22 cellular contexts compared by ENCODE assay signal in the genomic region with DNA sequence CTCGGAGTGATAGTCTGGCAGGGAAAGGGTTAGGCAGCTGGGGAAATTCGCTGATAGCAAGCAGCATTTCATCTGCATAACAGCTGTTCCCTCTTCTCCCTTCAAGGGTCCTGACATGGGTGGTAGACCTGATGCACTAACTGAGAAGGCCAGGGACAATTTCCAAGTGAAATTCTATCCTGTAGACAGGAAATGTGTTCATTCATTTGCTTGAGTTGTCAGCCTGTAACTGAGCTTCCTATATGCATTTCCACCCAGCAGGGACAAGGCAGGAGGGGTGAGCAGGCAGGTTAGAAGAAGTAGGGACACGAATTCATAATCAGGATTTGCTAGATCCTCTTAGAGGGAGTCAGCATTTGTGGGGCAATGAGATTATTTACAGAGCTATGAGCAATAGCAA.
DNase-seq lines count a peak whose midpoint lies in the region; ATAC-seq, FAIRE-seq and TF ChIP-seq lines count a peak whose summit lies in the region.
"Had no signal": no experiment of that assay in that cellular context is flagged by ENCODE, and none has a peak within 500 bp of the region (broad histone marks: within the 10 kb centered on the region; RNA-seq: fewer than 3 reads in every experiment).

No MANE protein-coding gene starts in this region.

- DNase-seq in D341Med (ENCODE audit: low spot score) (peak; percentile 65), NCI-H1092 (lab: John Stamatoyannopoulos, UW) (peak; percentile 58), NCI-H510A (lab: John Stamatoyannopoulos, UW) (peak; percentile 46), H1 (ENCODE audit: low read depth in 1 of 2, low spot score in 2 of 2) (no peak), erythroblast (lab: John Stamatoyannopoulos, UW) (no peak), heart left ventricle (no peak), left lobe of liver (ENCODE audit: low spot score) (no peak)
- DNase-seq in activated naive CD8-positive, alpha-beta T cell treated with anti-CD3 and anti-CD28 coated beads, Interleukin-2, amount 50 U/mL, for 24 hours, result no peak
- DNase-seq: activated CD4-positive, alpha-beta T cell treated with anti-CD3 and anti-CD28 coated beads, Interleukin-2, amount 50 U/mL, for 4 hours; activated naive CD4-positive, alpha-beta T cell treated with anti-CD3 and anti-CD28 coated beads for 36 hours; CD8-positive, alpha-beta T cell; heart right ventricle; naive thymus-derived CD4-positive, alpha-beta T cell; NCI-H1105; RPMI8226; stimulated activated CD4-positive, alpha-beta T cell treated with anti-CD3 and anti-CD28 coated beads, Interleukin-2, amount 100 ng/mL, for 48 hours; uterus had no signal

- H3K79me2 ChIP-seq in H1 (ENCODE audit: control insufficient read depth in 1 of 2, insufficient read depth in 2 of 2, low read length in 2 of 2), result no peaks in the 10 kb centered on the region

- no peaks in the 10 kb centered on the region for H3K9me3 Mint-ChIP-seq in activated naive CD8-positive, alpha-beta T cell treated with anti-CD3 and anti-CD28 coated beads, Interleukin-2, amount 50 U/mL, for 24 hours
- H3K9me3 Mint-ChIP-seq: activated naive CD4-positive, alpha-beta T cell treated with anti-CD3 and anti-CD28 coated beads for 36 hours; CD8-positive, alpha-beta T cell had no signal

- TF ChIP-seq POLR2A in H1 (IDR thresholded peaks at IDR 0.05; ENCODE audit: control extremely low read depth in 1 of 2, low read depth in 2 of 2, low read length in 2 of 2) (no peak), erythroblast (IDR thresholded peaks at IDR 0.05; ENCODE audit: low read length) (no peak), heart left ventricle (IDR thresholded peaks at IDR 0.05) (no peak)

- WGBS in H1 (ENCODE audit: extremely low coverage in 1 of 2, insufficient coverage in 1 of 2, insufficient read length in 1 of 2, insufficient replicate concordance in 2 of 2, low coverage in 1 of 2, low lambda C conversion rate in 2 of 2, missing lambda C conversion rate in 1 of 2), 2 experiments, result 40% methylated on average over 3 of the region's 3 CpGs; no CpG with 5 or more reads in 1 of the 2 experiments
- WGBS in heart left ventricle, 4 donors, result 35 to 42% (median 36%) methylated on average over 3 of the region's 3 CpGs

- H3K4me1 ChIP-seq in H1 (replicated peaks in 1 of 4; ENCODE audit: control insufficient read depth in 3 of 4, insufficient read depth in 4 of 4, low read length in 3 of 4) (peaks cover 0 to 8% (median 8%) of the 10 kb centered on the region in 4 experiments; a peak in 5 of 7 replicates), heart left ventricle (peaks cover 0 to 15% (median 0%) of the 10 kb centered on the region in 12 donors)
- H3K4me1 ChIP-seq: uterus had no signal

- no peak overlapping the region for H3K4me3 Mint-ChIP-seq in activated naive CD8-positive, alpha-beta T cell treated with anti-CD3 and anti-CD28 coated beads, Interleukin-2, amount 50 U/mL, for 24 hours
- H3K4me3 Mint-ChIP-seq: activated naive CD4-positive, alpha-beta T cell treated with anti-CD3 and anti-CD28 coated beads for 36 hours; CD8-positive, alpha-beta T cell; naive thymus-derived CD4-positive, alpha-beta T cell had no signal

- POLR2A ChIA-PET in H1 (lab: Charles Lee; ENCODE audit: partially characterized antibody), result no interaction called here

- intact Hi-C loops in heart left ventricle (cut with DNase I), result loop anchor here in 1 of 10 donors (10.0 kb wide), 1 partner anchor 202 kb away; no protein-coding TSS in a partner anchor

- H3K4me3 ChIP-seq in H1 (ENCODE audit: extremely low read depth in 1 of 4, insufficient read depth in 2 of 4, low read depth in 3 of 4, low read length in 4 of 4), result no peak overlapping the region
- no peak overlapping the region for H3K4me3 ChIP-seq in heart left ventricle
- H3K4me3 ChIP-seq: GM12878, heart right ventricle, lung, skin epidermis, uterus had no signal

- H4K8ac ChIP-seq in H1 (ENCODE audit: extremely low read depth, insufficient read depth, low read length), result no peak overlapping the region

- no peak for TF ChIP-seq EP300 in H1 (IDR thresholded peaks at IDR 0.05; ENCODE audit: borderline replicate concordance in 1 of 2, low read depth in 2 of 2, low read length in 2 of 2)

- no peaks in the 10 kb centered on the region for H3K23me2 ChIP-seq in H1 (ENCODE audit: low read depth, low read length)

- H3K27me3 ChIP-seq in H1 (replicated peaks in 1 of 4; ENCODE audit: control insufficient read depth in 3 of 4, extremely low read depth in 1 of 4, insufficient read depth in 3 of 4, low read length in 3 of 4) (no peaks in the 10 kb centered on the region; a peak in 1 of 7 replicates), heart left ventricle (no peaks in the 10 kb centered on the region)
- H3K27me3 ChIP-seq: heart right ventricle, uterus had no signal

- no peak overlapping the region for H3K14ac ChIP-seq in H1 (ENCODE audit: insufficient read length)

- H4K20me1 ChIP-seq in H1 (replicated peaks in 1 of 2; ENCODE audit: control insufficient read depth in 1 of 2, insufficient read depth in 2 of 2, low read length in 2 of 2), result no peaks in the 10 kb centered on the region

- H3K18ac ChIP-seq in H1 (ENCODE audit: extremely low read depth, low read length), result peak overlapping the region; percentile 5; the same call in 1 of the 2 replicates

- H3K9me3 ChIP-seq in H1 (ENCODE audit: insufficient read depth in 2 of 2, low read depth in 1 of 2, low read length in 1 of 2), result no peaks in the 10 kb centered on the region
- peaks cover 0 to 5% (median 0%) of the 10 kb centered on the region in 12 donors for H3K9me3 ChIP-seq in heart left ventricle
- H3K9me3 ChIP-seq: uterus had no signal

- ATAC-seq in activated naive CD8-positive, alpha-beta T cell treated with anti-CD3 and anti-CD28 coated beads, Interleukin-2, amount 50 U/mL, for 24 hours, result no peak
- no peak for ATAC-seq in heart left ventricle
- ATAC-seq in left lobe of liver, result no peak
- ATAC-seq: CD8-positive, alpha-beta T cell; GM12878; HCT116; naive thymus-derived CD4-positive, alpha-beta T cell had no signal

- no peaks in the 10 kb centered on the region for H3K79me1 ChIP-seq in H1 (ENCODE audit: low read depth, low read length)

- H3K4me1 Mint-ChIP-seq in activated naive CD8-positive, alpha-beta T cell treated with anti-CD3 and anti-CD28 coated beads, Interleukin-2, amount 50 U/mL, for 24 hours, result no peaks in the 10 kb centered on the region
- H3K4me1 Mint-ChIP-seq: naive thymus-derived CD4-positive, alpha-beta T cell had no signal

- H3K4ac ChIP-seq in H1 (replicated peaks; ENCODE audit: insufficient read length, low read depth, low read length), result no peak overlapping the region

- no peak overlapping the region for H2BK15ac ChIP-seq in H1 (ENCODE audit: low read length)

- no peak overlapping the region for H3K23ac ChIP-seq in H1 (ENCODE audit: insufficient read length)

- H2BK12ac ChIP-seq in H1 (ENCODE audit: low read depth, low read length), result no peak overlapping the region

- H3K36me3 ChIP-seq in H1 (ENCODE audit: control insufficient read depth in 2 of 4, insufficient read depth in 4 of 4, low read length in 3 of 4) (no peaks in the 10 kb centered on the region), heart left ventricle (no peaks in the 10 kb centered on the region)
- H3K36me3 ChIP-seq: heart right ventricle, uterus had no signal

- no peak for TF ChIP-seq CTCF in H1 (IDR thresholded peaks at IDR 0.05; ENCODE audit: control extremely low read depth in 1 of 3, insufficient read depth in 1 of 3, low read depth in 1 of 3, low read length in 3 of 3)
- no peak for TF ChIP-seq CTCF in heart left ventricle (IDR thresholded peaks at IDR 0.05)

- peak; percentile 19 for FAIRE-seq in H1 (lab: Jason Lieb, UNC)
- FAIRE-seq: G401.6, GM12878 had no signal

- no peaks in the 10 kb centered on the region for H3K36me3 Mint-ChIP-seq in activated naive CD8-positive, alpha-beta T cell treated with anti-CD3 and anti-CD28 coated beads, Interleukin-2, amount 50 U/mL, for 24 hours (ENCODE audit: low read depth)
- H3K36me3 Mint-ChIP-seq: CD8-positive, alpha-beta T cell; naive thymus-derived CD4-positive, alpha-beta T cell had no signal

- no peak overlapping the region for H4K91ac ChIP-seq in H1 (replicated peaks; ENCODE audit: insufficient read length, low read length)

- no peak overlapping the region for H2BK5ac ChIP-seq in H1 (ENCODE audit: low read depth, low read length)

- no peak overlapping the region for H2BK20ac ChIP-seq in H1 (ENCODE audit: low read length)

- no peak overlapping the region for H4K5ac ChIP-seq in H1 (ENCODE audit: insufficient read length, low read depth, low read length)

- H3K9ac ChIP-seq in H1 (replicated peaks in 1 of 4; ENCODE audit: extremely low read depth in 1 of 4, low read depth in 3 of 4, low read length in 3 of 4), result no peak overlapping the region

- CTCF ChIA-PET in H1 (lab: Charles Lee; ENCODE audit: partially characterized antibody), result interaction anchor here (0.6 to 2.5 kb wide), 8 partner anchors 9 to 483 kb away, joined by 3 to 14 read pairs (median 4); no protein-coding TSS in a partner anchor

- TF ChIP-seq RAD21 in H1 (IDR thresholded peaks at IDR 0.05 in 1 of 2, conservative IDR thresholded peaks at IDR 0.05 in 1 of 2; ENCODE audit: low read depth in 2 of 2, low read length in 2 of 2), result no peak

- peak overlapping the region; percentile 13; the same call in 1 of the 2 replicates for H2AFZ ChIP-seq in H1 (ENCODE audit: low read length)

- no peak overlapping the region for H3K27ac ChIP-seq in H1 (ENCODE audit: low read depth, low read length)
- no peak overlapping the region for H3K27ac ChIP-seq in heart left ventricle
- H3K27ac ChIP-seq: heart right ventricle, skin epidermis, uterus had no signal

- H3K56ac ChIP-seq in H1 (replicated peaks; ENCODE audit: insufficient read length, low read depth, low read length), result no peak overlapping the region

- H3K27ac Mint-ChIP-seq in activated naive CD8-positive, alpha-beta T cell treated with anti-CD3 and anti-CD28 coated beads, Interleukin-2, amount 50 U/mL, for 24 hours, result no peak overlapping the region
- H3K27ac Mint-ChIP-seq: activated naive CD4-positive, alpha-beta T cell treated with anti-CD3 and anti-CD28 coated beads for 36 hours; CD8-positive, alpha-beta T cell; naive thymus-derived CD4-positive, alpha-beta T cell had no signal

- no peak overlapping the region for H2BK120ac ChIP-seq in H1 (replicated peaks; ENCODE audit: low read depth, low read length)

- no peak overlapping the region for H2AK5ac ChIP-seq in H1 (ENCODE audit: low read depth, low read length)

- 0 out of 4 replicates have a peak overlapping the region, but pooled peaks of 1 of the 2 experiments have one; percentile 17 for H3K4me2 ChIP-seq in H1 (ENCODE audit: insufficient read depth in 1 of 2, low read depth in 2 of 2, low read length in 2 of 2)

- no peaks in the 10 kb centered on the region for H3K27me3 Mint-ChIP-seq in activated naive CD8-positive, alpha-beta T cell treated with anti-CD3 and anti-CD28 coated beads, Interleukin-2, amount 50 U/mL, for 24 hours

TF ChIP-seq in H1, 55 proteins besides CTCF, POLR2A, EP300 and RAD21 (continues in another document):
- no peak for TF ChIP-seq SP4 (IDR thresholded peaks at IDR 0.05; ENCODE audit: low read length)

Comparison
In these comparisons a context has a peak if more than half of its experiments do, and no peak if none do; other contexts are left out.
1. DNase-seq: peak in D341Med (single experiment), NCI-H1092 (single experiment) and NCI-H510A (single experiment); none in H1 (0 of 2), activated naive CD8-positive, alpha-beta T cell treated with anti-CD3 and anti-CD28 coated beads, Interleukin-2, amount 50 U/mL, for 24 hours (single experiment), erythroblast (0 of 2), heart left ventricle (0 of 5) and left lobe of liver (single experiment).